1 cellular context compared by ENCODE assay signal in genomic region chr1:155193275-155193990, GRCh38.
A peak's percentile ranks its signal among the peaks of the same experiment; 100 is the strongest.
TF ChIP-seq lines count a peak whose summit lies in the region.

No MANE protein-coding gene starts in this region.

TF ChIP-seq in GM12878, 131 proteins besides CTCF, POLR2A, EP300 and RAD21 (continued from another document and continues in another):
- TF ChIP-seq YBX1 (IDR thresholded peaks at IDR 0.05) (no peak), SMAD5 (IDR thresholded peaks at IDR 0.05; ENCODE audit: low read depth) (no peak), NFYA (IDR thresholded peaks at IDR 0.05; ENCODE audit: borderline replicate concordance, low read depth, low read length) (no peak), CBX5 (IDR thresholded peaks at IDR 0.05; ENCODE audit: low read depth) (no peak), GABPA (IDR thresholded peaks at IDR 0.05; ENCODE audit: low read depth) (no peak), ZBTB40 (IDR thresholded peaks at IDR 0.05; ENCODE audit: borderline replicate concordance) (no peak), SMC3 (IDR thresholded peaks at IDR 0.05; ENCODE audit: borderline replicate concordance, low read length) (peak; percentile 48; the same call in 1 of the 2 replicates), CREB1 (IDR thresholded peaks at IDR 0.05; ENCODE audit: low read depth) (0 out of 2 replicates have a peak, but pooled peaks have one; percentile 24), ZBED1 (IDR thresholded peaks at IDR 0.05; ENCODE audit: borderline replicate concordance) (no peak), MLLT1 (IDR thresholded peaks at IDR 0.05) (no peak), ATF7 (IDR thresholded peaks at IDR 0.05; ENCODE audit: low read depth) (no peak), ASH2L (IDR thresholded peaks at IDR 0.05; ENCODE audit: borderline replicate concordance, low read depth) (no peak), EGR1 (IDR thresholded peaks at IDR 0.05; ENCODE audit: borderline replicate concordance in 1 of 2, low read depth in 2 of 2, low read length in 2 of 2) (no peak), SREBF2 (IDR thresholded peaks at IDR 0.05; ENCODE audit: low read length) (no peak), JUND (IDR thresholded peaks at IDR 0.05; ENCODE audit: low read depth, low read length) (no peak), CEBPZ (IDR thresholded peaks at IDR 0.05; ENCODE audit: low read depth, low read length) (no peak), MTA3 (IDR thresholded peaks at IDR 0.05; ENCODE audit: borderline replicate concordance, low read length) (no peak), SUPT20H (IDR thresholded peaks at IDR 0.05; ENCODE audit: borderline replicate concordance, control insufficient read depth, low read depth, low read length) (no peak), BCLAF1 (IDR thresholded peaks at IDR 0.05) (no peak), POU2F2 (IDR thresholded peaks at IDR 0.05; ENCODE audit: borderline replicate concordance, low read depth, low read length) (peak; percentile 42; the same call in 1 of the 3 replicates), TAF1 (IDR thresholded peaks at IDR 0.05; ENCODE audit: borderline replicate concordance, low read depth, low read length) (no peak), RAD51 (IDR thresholded peaks at IDR 0.05) (no peak), PML (IDR thresholded peaks at IDR 0.05; ENCODE audit: low read length) (no peak; the same call in 1 of the 2 replicates), ESRRA (IDR thresholded peaks at IDR 0.05; ENCODE audit: low read length) (no peak), USF1 (IDR thresholded peaks at IDR 0.05; ENCODE audit: borderline replicate concordance, extremely low read length, insufficient read depth, low read depth, low read length) (no peak), HDAC6 (IDR thresholded peaks at IDR 0.05; ENCODE audit: unreplicated experiment) (peak; percentile 32), RELA (IDR thresholded peaks at IDR 0.05; ENCODE audit: borderline replicate concordance, partially characterized antibody) (no peak), ZNF24 (IDR thresholded peaks at IDR 0.05) (no peak), NRF1 (conservative IDR thresholded peaks at IDR 0.05; ENCODE audit: low read depth, low read length) (no peak), KLF5 (IDR thresholded peaks at IDR 0.05; ENCODE audit: partially characterized antibody) (no peak), KAT2A (conservative IDR thresholded peaks at IDR 0.05; ENCODE audit: control insufficient read depth, low read depth, low read length) (no peak), MYC (IDR thresholded peaks at IDR 0.05; ENCODE audit: insufficient read depth, insufficient read length, insufficient replicate concordance, low read length, severe bottlenecking) (no peak), TCF3 (IDR thresholded peaks at IDR 0.05; ENCODE audit: borderline replicate concordance, insufficient read depth, low read depth, low read length) (0 out of 2 replicates have a peak, but pooled peaks have one; percentile 34), ATF2 (IDR thresholded peaks at IDR 0.05; ENCODE audit: low read length) (no peak), FOXK2 (IDR thresholded peaks at IDR 0.05) (no peak), TCF12 (IDR thresholded peaks at IDR 0.05; ENCODE audit: low read depth, low read length) (0 out of 2 replicates have a peak, but pooled peaks have one; percentile 4), IKZF1 (conservative IDR thresholded peaks at IDR 0.05) (peak; percentile 67), NR2F1 (conservative IDR thresholded peaks at IDR 0.05) (peak; percentile 40; the same call in 1 of the 2 replicates), RELB (IDR thresholded peaks at IDR 0.05; ENCODE audit: low read depth) (peak; percentile 53; the same call in 1 of the 2 replicates), STAT3 (IDR thresholded peaks at IDR 0.05; ENCODE audit: low read depth, low read length) (no peak), SKIL (IDR thresholded peaks at IDR 0.05; ENCODE audit: low read depth, poor library complexity, severe bottlenecking) (no peak), SREBF1 (IDR thresholded peaks at IDR 0.05; ENCODE audit: low read length) (no peak), BACH1 (IDR thresholded peaks at IDR 0.05; ENCODE audit: borderline replicate concordance) (peak; percentile 27; the same call in 1 of the 2 replicates), BHLHE40 (IDR thresholded peaks at IDR 0.05; ENCODE audit: borderline replicate concordance in 1 of 2, low read depth in 2 of 2, low read length in 1 of 2) (peak in 1 of 2 experiments; percentile 15; a peak in 2 of 4 replicates), HDAC2 (IDR thresholded peaks at IDR 0.05) (no peak), SIN3A (IDR thresholded peaks at IDR 0.05; ENCODE audit: low read depth, low read length) (no peak), PAX5 (IDR thresholded peaks at IDR 0.05; ENCODE audit: borderline replicate concordance, low read depth, low read length) (no peak)
